In the genomic region with DNA sequence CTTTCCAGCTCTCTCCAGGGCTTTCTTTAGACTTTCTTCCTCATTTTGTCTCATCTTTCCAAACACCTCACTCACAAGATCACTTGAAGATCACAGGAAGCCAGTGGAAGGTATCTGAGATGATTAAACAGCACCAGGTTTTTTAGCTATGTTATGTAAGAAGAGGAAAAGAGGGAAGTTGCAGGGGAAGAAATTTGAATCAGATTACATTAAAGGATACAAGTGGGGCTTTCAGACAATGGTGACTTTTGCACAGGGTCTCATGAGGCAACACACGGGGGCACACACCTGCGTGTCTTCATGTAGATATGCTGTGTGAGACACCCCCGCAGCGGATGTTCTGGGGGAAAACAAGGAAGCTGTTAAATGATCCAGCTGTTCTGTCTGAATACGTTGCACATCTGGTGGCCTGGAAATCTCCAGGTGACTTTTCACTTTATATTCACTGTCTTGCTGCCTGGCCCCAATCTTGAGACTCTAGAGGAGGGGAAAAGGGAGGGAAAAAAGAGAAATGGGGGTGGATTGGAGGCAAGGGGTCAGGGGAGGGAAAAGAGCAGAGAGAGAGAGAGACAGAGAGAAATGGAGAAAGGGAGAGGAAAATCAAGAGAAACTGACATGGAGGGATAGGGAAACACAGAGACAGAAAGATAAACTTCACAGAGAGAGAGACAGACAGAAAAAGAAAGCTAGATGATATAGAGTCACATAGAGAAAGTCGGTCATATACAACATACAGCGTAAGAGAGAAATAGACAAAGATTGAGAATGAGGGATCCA, we compare ENCODE assay signal across 16 cellular contexts.
DNase-seq lines count a peak whose midpoint lies in the region; ATAC-seq and TF ChIP-seq lines count a peak whose summit lies in the region.
"Had no signal": no experiment of that assay in that cellular context is flagged by ENCODE, and none has a peak within 500 bp of the region (broad histone marks: within the 10 kb centered on the region; RNA-seq: fewer than 3 reads in every experiment).

No MANE protein-coding gene starts in this region.

- DNase-seq in stimulated activated naive CD8-positive, alpha-beta T cell treated with anti-CD3 and anti-CD28 coated beads, Interleukin-15, Interleukin-2, amounts not matched to agents 100 U/mL and 50 U/mL, for 24 hours: no peak
- peak; percentile 51 for DNase-seq in NB4 (ENCODE audit: low read depth)
- peak; percentile 14 for DNase-seq in activated naive CD8-positive, alpha-beta T cell treated with anti-CD3 and anti-CD28 coated beads, Interleukin-2, amount 50 U/mL, for 24 hours
- DNase-seq in NCI-H345 (lab: John Stamatoyannopoulos, UW): no peak
- DNase-seq: activated B cell treated with CpG ODN at 0.5 μM for 24 hours; BE2C; erythroblast; immature natural killer cell; NCI-H1930; NCI-H524; stimulated activated CD4-positive, alpha-beta T cell treated with anti-CD3 and anti-CD28 coated beads, Interleukin-15, amount 100 ng/mL, for 24 hours had no signal

- H3K27me3 Mint-ChIP-seq in stimulated activated naive CD8-positive, alpha-beta T cell treated with anti-CD3 and anti-CD28 coated beads, Interleukin-15, Interleukin-2, amounts not matched to agents 100 ng/mL and 50 ng/mL, for 24 hours: no peaks in the 10 kb centered on the region
- no peaks in the 10 kb centered on the region for H3K27me3 Mint-ChIP-seq in activated naive CD8-positive, alpha-beta T cell treated with anti-CD3 and anti-CD28 coated beads, Interleukin-2, amount 50 U/mL, for 24 hours
- H3K27me3 Mint-ChIP-seq: activated B cell treated with CpG ODN at 0.5 μM for 24 hours, brain had no signal

- H3K4me3 ChIP-seq in NB4 (ENCODE audit: low read depth, low read length): no peak overlapping the region
- H3K4me3 ChIP-seq: SK-N-MC had no signal

- ATAC-seq in stimulated activated naive CD8-positive, alpha-beta T cell treated with anti-CD3 and anti-CD28 coated beads, Interleukin-15, Interleukin-2, amounts not matched to agents 100 U/mL and 50 U/mL, for 24 hours: no peak
- no peak for ATAC-seq in activated naive CD8-positive, alpha-beta T cell treated with anti-CD3 and anti-CD28 coated beads, Interleukin-2, amount 50 U/mL, for 24 hours
- no peak for ATAC-seq in HG02852 (IDR thresholded peaks at IDR 0.05; ENCODE audit: unreplicated experiment)
- ATAC-seq in HG02970 (IDR thresholded peaks at IDR 0.05; ENCODE audit: low FRiP score, unreplicated experiment): no peak

- peaks cover 61% of the 10 kb centered on the region for H3K4me1 Mint-ChIP-seq in stimulated activated naive CD8-positive, alpha-beta T cell treated with anti-CD3 and anti-CD28 coated beads, Interleukin-15, Interleukin-2, amounts not matched to agents 100 ng/mL and 50 ng/mL, for 24 hours (ENCODE audit: low read depth)
- H3K4me1 Mint-ChIP-seq in activated naive CD8-positive, alpha-beta T cell treated with anti-CD3 and anti-CD28 coated beads, Interleukin-2, amount 50 U/mL, for 24 hours: peaks cover 68% of the 10 kb centered on the region
- H3K4me1 Mint-ChIP-seq: brain, immature natural killer cell had no signal

- H3K4me3 Mint-ChIP-seq in stimulated activated naive CD8-positive, alpha-beta T cell treated with anti-CD3 and anti-CD28 coated beads, Interleukin-15, Interleukin-2, amounts not matched to agents 100 ng/mL and 50 ng/mL, for 24 hours: no peak overlapping the region
- peak overlapping the region; percentile 7 for H3K4me3 Mint-ChIP-seq in activated naive CD8-positive, alpha-beta T cell treated with anti-CD3 and anti-CD28 coated beads, Interleukin-2, amount 50 U/mL, for 24 hours
- H3K4me3 Mint-ChIP-seq: activated B cell treated with CpG ODN at 0.5 μM for 24 hours, brain, immature natural killer cell had no signal

- H3K9me3 Mint-ChIP-seq in stimulated activated naive CD8-positive, alpha-beta T cell treated with anti-CD3 and anti-CD28 coated beads, Interleukin-15, Interleukin-2, amounts not matched to agents 100 ng/mL and 50 ng/mL, for 24 hours: no peaks in the 10 kb centered on the region
- no peaks in the 10 kb centered on the region for H3K9me3 Mint-ChIP-seq in activated naive CD8-positive, alpha-beta T cell treated with anti-CD3 and anti-CD28 coated beads, Interleukin-2, amount 50 U/mL, for 24 hours
- H3K9me3 Mint-ChIP-seq: activated B cell treated with CpG ODN at 0.5 μM for 24 hours, brain, immature natural killer cell had no signal

- no peak for TF ChIP-seq POLR2A in NB4 (IDR thresholded peaks at IDR 0.05; ENCODE audit: extremely low read depth, insufficient read length)

- no peak for TF ChIP-seq CTCF in NB4 (IDR thresholded peaks at IDR 0.05; ENCODE audit: low read depth, low read length)

- H3K36me3 Mint-ChIP-seq in stimulated activated naive CD8-positive, alpha-beta T cell treated with anti-CD3 and anti-CD28 coated beads, Interleukin-15, Interleukin-2, amounts not matched to agents 100 ng/mL and 50 ng/mL, for 24 hours (ENCODE audit: low read depth): no peaks in the 10 kb centered on the region
- H3K36me3 Mint-ChIP-seq in activated naive CD8-positive, alpha-beta T cell treated with anti-CD3 and anti-CD28 coated beads, Interleukin-2, amount 50 U/mL, for 24 hours (ENCODE audit: low read depth): no peaks in the 10 kb centered on the region
- H3K36me3 Mint-ChIP-seq: brain, immature natural killer cell had no signal

- H3K27ac Mint-ChIP-seq in stimulated activated naive CD8-positive, alpha-beta T cell treated with anti-CD3 and anti-CD28 coated beads, Interleukin-15, Interleukin-2, amounts not matched to agents 100 ng/mL and 50 ng/mL, for 24 hours: peak overlapping the region; percentile 90
- peak overlapping the region; percentile 89 for H3K27ac Mint-ChIP-seq in activated naive CD8-positive, alpha-beta T cell treated with anti-CD3 and anti-CD28 coated beads, Interleukin-2, amount 50 U/mL, for 24 hours
- H3K27ac Mint-ChIP-seq: activated B cell treated with CpG ODN at 0.5 μM for 24 hours, brain had no signal

Comparison
In these comparisons a context has a peak if more than half of its experiments do, and no peak if none do; other contexts are left out.
1. DNase-seq: peak in NB4 (single experiment) and activated naive CD8-positive, alpha-beta T cell treated with anti-CD3 and anti-CD28 coated beads, Interleukin-2, amount 50 U/mL, for 24 hours (single experiment); none in stimulated activated naive CD8-positive, alpha-beta T cell treated with anti-CD3 and anti-CD28 coated beads, Interleukin-15, Interleukin-2, amounts not matched to agents 100 U/mL and 50 U/mL, for 24 hours (single experiment) and NCI-H345 (single experiment).